In the genomic region with DNA sequence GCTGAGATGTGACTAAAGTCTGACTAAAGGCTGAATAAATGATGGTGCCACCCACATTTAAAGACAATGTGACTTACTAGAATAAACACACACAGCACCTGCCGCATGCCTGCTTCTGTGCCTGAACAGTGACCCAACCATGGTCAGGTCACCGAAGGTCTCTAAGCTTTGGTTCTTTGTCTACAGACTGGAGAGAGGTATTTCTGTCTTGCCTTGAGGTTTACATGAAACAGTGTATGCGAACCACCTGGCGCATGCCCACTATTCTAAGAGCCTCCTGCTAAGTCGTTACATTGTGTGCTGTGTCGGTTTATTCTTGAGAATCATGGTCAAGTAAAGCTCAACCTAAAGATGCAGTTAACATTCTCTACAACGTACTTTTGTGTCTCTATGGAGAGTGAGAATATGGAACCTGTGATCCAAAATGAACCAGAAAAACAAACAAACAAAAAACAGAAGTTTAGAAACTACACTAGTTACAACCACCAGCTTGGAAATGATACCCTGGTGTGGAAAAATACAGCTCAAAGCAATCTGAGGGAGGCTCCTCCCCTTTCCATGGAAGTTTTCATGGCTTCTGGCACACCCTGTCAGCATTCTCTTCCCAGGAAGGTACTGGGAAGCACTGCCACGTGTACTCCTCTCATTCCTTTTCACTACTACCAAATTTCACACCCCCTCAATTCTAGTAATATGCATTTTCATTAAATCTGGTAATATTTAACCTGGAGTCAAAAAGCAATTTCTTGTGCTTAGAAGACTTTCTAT, we compare ENCODE assay signal across 8 cellular contexts. TPM values are rescaled to one million over a fixed set of nuclear protein-coding genes. Genes with fewer than 3 reads are reported as not detected.
DNase-seq lines count a peak whose midpoint lies in the region; ATAC-seq and TF ChIP-seq lines count a peak whose summit lies in the region.

No MANE protein-coding gene starts in this region.

- DNase-seq in A172 (ENCODE audit: low spot score) = peak; percentile 35
- DNase-seq in esophagus squamous epithelium (lab: John Stamatoyannopoulos, UW) = no peak
- DNase-seq in brain microvascular endothelial cell = no peak
- no peak for DNase-seq in upper lobe of left lung
- DNase-seq in dedifferentiated amniotic fluid mesenchymal stem cell (ENCODE audit: extremely low spot score) = no peak
- DNase-seq in COR-L47 (lab: John Stamatoyannopoulos, UW) = no peak

- TF ChIP-seq CTCF in OCI-LY3 (IDR thresholded peaks at IDR 0.05; ENCODE audit: low read depth, low read length) (no peak), esophagus squamous epithelium (IDR thresholded peaks at IDR 0.05) (no peak), brain microvascular endothelial cell (IDR thresholded peaks at IDR 0.05; ENCODE audit: low read depth, low read length, missing control alignments) (no peak), upper lobe of left lung (IDR thresholded peaks at IDR 0.05) (no peak)

- in situ Hi-C loops in brain microvascular endothelial cell (cut with HindIII; ENCODE audit: low pct_ligation_motif_present, low sequenced_read_pairs) = no loop called here

- peak overlapping the region; percentile 59 for H3K4me2 ChIP-seq in OCI-LY3 (ENCODE audit: low read length)

- 63 to 77% methylated on average over 8 of the region's 8 CpGs for WGBS in esophagus squamous epithelium, 2 donors
- 90 to 91% methylated on average over 8 of the region's 8 CpGs for WGBS in upper lobe of left lung, 2 donors

- H3K27me3 ChIP-seq in OCI-LY3 (ENCODE audit: low read depth, low read length) (no peaks in the 10 kb centered on the region), esophagus squamous epithelium (no peaks in the 10 kb centered on the region), brain microvascular endothelial cell (replicated peaks) (no peaks in the 10 kb centered on the region), upper lobe of left lung (no peaks in the 10 kb centered on the region)

- H3K36me3 ChIP-seq in OCI-LY3 (replicated peaks; ENCODE audit: low read depth, low read length) = peaks cover 47% of the 10 kb centered on the region
- no peaks in the 10 kb centered on the region for H3K36me3 ChIP-seq in esophagus squamous epithelium
- H3K36me3 ChIP-seq in brain microvascular endothelial cell (replicated peaks) = no peaks in the 10 kb centered on the region
- H3K36me3 ChIP-seq in upper lobe of left lung = no peaks in the 10 kb centered on the region

- H3K27ac ChIP-seq in OCI-LY3 (ENCODE audit: low read length) (peak overlapping the region; percentile 97), esophagus squamous epithelium (peak overlapping the region in 3 of 4 donors; percentile 33 to 81 (median 63)), brain microvascular endothelial cell (no peak overlapping the region), upper lobe of left lung (peak overlapping the region in 1 of 4 donors; percentile 80)

- H2AFZ ChIP-seq in OCI-LY3 (ENCODE audit: low read depth, low read length) = no peak overlapping the region

- peak overlapping the region; percentile 89 for H3K9ac ChIP-seq in OCI-LY3 (ENCODE audit: low read length)

- H3K9me3 ChIP-seq in OCI-LY3 (ENCODE audit: insufficient read depth, low read length) (peaks cover 13% of the 10 kb centered on the region; the same call in 1 of the 2 replicates), esophagus squamous epithelium (no peaks in the 10 kb centered on the region), upper lobe of left lung (no peaks in the 10 kb centered on the region)

- ATAC-seq in GM18870 (IDR thresholded peaks at IDR 0.05; ENCODE audit: unreplicated experiment) (peak; percentile 13), upper lobe of left lung (ENCODE audit: low FRiP score in 2 of 2) (no peak)

- peaks cover 89% of the 10 kb centered on the region for H3K79me2 ChIP-seq in OCI-LY3 (ENCODE audit: low read length)

- no peak for TF ChIP-seq EP300 in upper lobe of left lung (IDR thresholded peaks at IDR 0.05)

- H4K20me1 ChIP-seq in OCI-LY3 (ENCODE audit: insufficient read depth, low read length) = no peaks in the 10 kb centered on the region

- intact Hi-C loops in esophagus squamous epithelium (cut with DNase I) = no loop called here

- TF ChIP-seq POLR2A in esophagus squamous epithelium (IDR thresholded peaks at IDR 0.05) (no peak), upper lobe of left lung (IDR thresholded peaks at IDR 0.05) (no peak)

- no peak overlapping the region for H3K4me3 ChIP-seq in OCI-LY3 (ENCODE audit: low read length)
- no peak overlapping the region for H3K4me3 ChIP-seq in esophagus squamous epithelium
- H3K4me3 ChIP-seq in brain microvascular endothelial cell (ENCODE audit: low read depth, low read length) = no peak overlapping the region
- no peak overlapping the region for H3K4me3 ChIP-seq in upper lobe of left lung

- peaks cover 88% of the 10 kb centered on the region for H3K4me1 ChIP-seq in OCI-LY3 (ENCODE audit: low read length)
- H3K4me1 ChIP-seq in esophagus squamous epithelium = peaks cover 0 to 60% (median 43%) of the 10 kb centered on the region in 3 donors
- H3K4me1 ChIP-seq in upper lobe of left lung = peaks cover 31 to 46% (median 40%) of the 10 kb centered on the region in 4 donors

RNA-seq across cellular contexts. Expression of a gene that starts 40.0 kb away (rescaled TPM):
- total RNA-seq in A172 (2014; rRNA removed; shearing (Covaris generic)) = 112 and 129 TPM in 2 replicates
- total RNA-seq in esophagus squamous epithelium (10 to 100 TPM; 13.9 to 26.5 (median 19.2) TPM), upper lobe of left lung (10 to 100 TPM; 27.2 to 67.6 (median 45.0) TPM)
